In the genomic region with DNA sequence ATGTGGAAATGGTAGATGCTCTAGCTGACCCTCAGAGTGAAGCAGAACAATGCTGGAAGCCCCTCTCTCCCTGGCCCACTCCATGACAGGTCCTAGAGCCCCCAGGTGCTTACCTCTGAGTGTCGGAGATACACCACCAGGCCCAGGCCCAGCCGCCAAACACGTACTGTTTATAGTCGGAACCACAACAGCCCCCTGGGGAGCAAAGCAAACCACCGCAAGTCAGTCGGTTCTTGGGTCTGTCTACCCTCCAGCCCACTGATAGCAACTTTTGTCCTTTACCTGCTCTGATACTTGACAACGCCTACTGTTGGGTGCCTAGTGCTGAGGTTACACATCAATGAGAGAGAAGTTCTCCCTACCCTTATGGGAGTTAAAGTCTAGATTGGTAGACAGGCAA, we compare ENCODE assay signal across 29 cellular contexts. TPM values are rescaled to one million over a fixed set of nuclear protein-coding genes. Genes with fewer than 3 reads are reported as not detected.
DNase-seq lines count a peak whose midpoint lies in the region; ATAC-seq and TF ChIP-seq lines count a peak whose summit lies in the region.
"Had no signal": no experiment of that assay in that cellular context is flagged by ENCODE, and none has a peak within 500 bp of the region (broad histone marks: within the 10 kb centered on the region; RNA-seq: fewer than 3 reads in every experiment).

No MANE protein-coding gene starts in this region.

- no peaks in the 10 kb centered on the region for H3K9me3 Mint-ChIP-seq in activated naive CD8-positive, alpha-beta T cell (ENCODE audit: low read depth)
- no peaks in the 10 kb centered on the region for H3K9me3 Mint-ChIP-seq in activated naive CD8-positive, alpha-beta T cell treated with anti-CD3 and anti-CD28 coated beads for 36 hours
- H3K9me3 Mint-ChIP-seq in effector memory CD8-positive, alpha-beta T cell: no peaks in the 10 kb centered on the region
- H3K9me3 Mint-ChIP-seq: activated T-cell treated with anti-CD3 and anti-CD28 coated beads, Interleukin-2, amount 50 U/mL, for 24 hours; T-helper 2 cell treated with Interferon-gamma antibody and Interleukin-4, amounts not matched to agents 5 μg/mL and 100 μg/mL, for 36 hours had no signal

- no peak for TF ChIP-seq POLR2A in spleen (IDR thresholded peaks at IDR 0.05)

- H3K36me3 ChIP-seq in OCI-LY1 (ENCODE audit: insufficient read depth, low read length): peaks cover 15% of the 10 kb centered on the region; the same call in 1 of the 2 replicates
- H3K36me3 ChIP-seq in spleen: peaks cover 0 to 81% (median 36%) of the 10 kb centered on the region in 6 donors
- H3K36me3 ChIP-seq: BE2C, cardiac muscle cell had no signal

- H3K9ac ChIP-seq in OCI-LY1 (ENCODE audit: low read length): no peak overlapping the region
- H3K9ac ChIP-seq: GM23248, SK-N-SH had no signal

- no peak for ATAC-seq in effector memory CD8-positive, alpha-beta T cell (replicated peaks)
- ATAC-seq: gastroesophageal sphincter, left cardiac atrium had no signal

- no peak overlapping the region for H3K4me3 Mint-ChIP-seq in activated naive CD8-positive, alpha-beta T cell
- no peak overlapping the region for H3K4me3 Mint-ChIP-seq in activated naive CD8-positive, alpha-beta T cell treated with anti-CD3 and anti-CD28 coated beads for 36 hours
- H3K4me3 Mint-ChIP-seq in effector memory CD8-positive, alpha-beta T cell: no peak overlapping the region
- H3K4me3 Mint-ChIP-seq: activated T-cell treated with anti-CD3 and anti-CD28 coated beads, Interleukin-2, amount 50 U/mL, for 24 hours; T-helper 2 cell treated with Interferon-gamma antibody and Interleukin-4, amounts not matched to agents 5 μg/mL and 100 μg/mL, for 36 hours had no signal

- intact Hi-C loops in spleen (cut with DNase I; ENCODE audit: low total_unique reads): no loop called here

- no peaks in the 10 kb centered on the region for H3K9me2 ChIP-seq in OCI-LY1 (ENCODE audit: low read depth, low read length)
- H3K9me2 ChIP-seq: SK-N-SH had no signal

- peaks cover 29% of the 10 kb centered on the region for H3K4me1 ChIP-seq in OCI-LY1 (ENCODE audit: insufficient read depth, low read length, severe bottlenecking)
- peaks cover 46 to 96% (median 72%) of the 10 kb centered on the region in 6 donors for H3K4me1 ChIP-seq in spleen
- H3K4me1 ChIP-seq: BE2C, prostate gland had no signal

- H3K79me2 ChIP-seq in OCI-LY1 (ENCODE audit: insufficient read depth, low read length): no peaks in the 10 kb centered on the region

- H3K4me2 ChIP-seq in OCI-LY1 (ENCODE audit: low read length): no peak overlapping the region
- H3K4me2 ChIP-seq: SK-N-SH had no signal

- H3K4me3 ChIP-seq in OCI-LY1 (ENCODE audit: low read depth, low read length, poor library complexity, severe bottlenecking) (no peak overlapping the region), spleen (no peak overlapping the region)
- H3K4me3 ChIP-seq: cardiac muscle cell, gastroesophageal sphincter, GM23248, prostate gland, sigmoid colon, thyroid gland had no signal

- no peaks in the 10 kb centered on the region for H3F3A ChIP-seq in OCI-LY1 (ENCODE audit: insufficient read depth, low read length)

- H3K4me1 Mint-ChIP-seq in activated naive CD8-positive, alpha-beta T cell (ENCODE audit: low read depth): peaks cover 45% of the 10 kb centered on the region
- H3K4me1 Mint-ChIP-seq in activated naive CD8-positive, alpha-beta T cell treated with anti-CD3 and anti-CD28 coated beads for 36 hours: peaks cover 43% of the 10 kb centered on the region
- peaks cover 35 to 46% of the 10 kb centered on the region in 2 donors for H3K4me1 Mint-ChIP-seq in effector memory CD8-positive, alpha-beta T cell (ENCODE audit: low read depth in 2 of 2)

- H3K36me3 Mint-ChIP-seq in activated naive CD8-positive, alpha-beta T cell: peaks cover 7% of the 10 kb centered on the region
- H3K36me3 Mint-ChIP-seq in activated naive CD8-positive, alpha-beta T cell treated with anti-CD3 and anti-CD28 coated beads for 36 hours: peaks cover 21% of the 10 kb centered on the region
- peaks cover 21% of the 10 kb centered on the region for H3K36me3 Mint-ChIP-seq in effector memory CD8-positive, alpha-beta T cell (ENCODE audit: insufficient read depth)

- 65 to 90% (median 87%) methylated on average over 7 of the region's 7 CpGs for WGBS in spleen, 5 donors

- no peaks in the 10 kb centered on the region for H3K27me3 ChIP-seq in OCI-LY1 (ENCODE audit: insufficient read depth, low read length)
- H3K27me3 ChIP-seq in spleen (replicated peaks in 1 of 7): no peaks in the 10 kb centered on the region
- H3K27me3 ChIP-seq: BE2C, cardiac muscle cell, gastroesophageal sphincter, sigmoid colon, thyroid gland had no signal

- no peak overlapping the region for H2AFZ ChIP-seq in OCI-LY1 (ENCODE audit: low read length)
- H2AFZ ChIP-seq: GM23248 had no signal

- H3K9me3 ChIP-seq in OCI-LY1 (ENCODE audit: low read length) (no peaks in the 10 kb centered on the region), spleen (no peaks in the 10 kb centered on the region)
- H3K9me3 ChIP-seq: BE2C, gastroesophageal sphincter, prostate gland, sigmoid colon, SK-N-SH, thyroid gland had no signal

- peak overlapping the region; percentile 36 for H3K27ac ChIP-seq in OCI-LY1 (ENCODE audit: low read depth, low read length, poor library complexity, severe bottlenecking)
- H3K27ac ChIP-seq in spleen: peak overlapping the region in 3 of 8 donors; percentile 23 to 99 (median 99)
- H3K27ac ChIP-seq: cardiac muscle cell, GM23248, prostate gland, sigmoid colon, thyroid gland had no signal

- no peaks in the 10 kb centered on the region for H4K20me1 ChIP-seq in OCI-LY1 (ENCODE audit: insufficient read depth, low read length)

- no peaks in the 10 kb centered on the region for H3K27me3 Mint-ChIP-seq in activated naive CD8-positive, alpha-beta T cell
- H3K27me3 Mint-ChIP-seq in activated naive CD8-positive, alpha-beta T cell treated with anti-CD3 and anti-CD28 coated beads for 36 hours: no peaks in the 10 kb centered on the region
- H3K27me3 Mint-ChIP-seq in effector memory CD8-positive, alpha-beta T cell: no peaks in the 10 kb centered on the region
- H3K27me3 Mint-ChIP-seq: activated T-cell treated with anti-CD3 and anti-CD28 coated beads, Interleukin-2, amount 50 U/mL, for 24 hours had no signal

- DNase-seq in activated naive CD8-positive, alpha-beta T cell treated with anti-CD3 and anti-CD28 coated beads for 36 hours: no peak
- no peak for DNase-seq in effector memory CD8-positive, alpha-beta T cell
- DNase-seq in GM19238 (ENCODE audit: insufficient read length, low spot score): no peak
- no peak for DNase-seq in cerebellum (ENCODE audit: low spot score)
- DNase-seq in NCI-H1436 treated with DMSO at 0.1 percent for 48 hours (lab: John Stamatoyannopoulos, UW): no peak
- no peak for DNase-seq in spleen
- DNase-seq: activated CD4-positive, alpha-beta T cell treated with anti-CD3 and anti-CD28 coated beads for 4 hours; activated naive CD4-positive, alpha-beta T cell treated with anti-CD3 and anti-CD28 coated beads, Interleukin-2, amount 50 U/mL, for 16 hours; activated T-cell treated with anti-CD3 and anti-CD28 coated beads, Interleukin-2, amount 50 U/mL, for 24 hours; anterior cingulate cortex; BE2C; dermis blood vessel endothelial cell; GM23248; hippocampal formation; left cardiac atrium; NCI-H1417 treated with DMSO at 0.1 percent for 48 hours; NCI-H2107; NCI-H748 treated with DMSO at 0.1 percent for 48 hours; sigmoid colon; SK-N-SH; stimulated activated CD4-positive, alpha-beta T cell treated with anti-CD3 and anti-CD28 coated beads, Interleukin-4, amount 100 ng/mL, for 4 hours; stimulated activated naive CD4-positive, alpha-beta T cell treated with Interleukin-2 at 50 U/mL for 16 hours; thyroid gland had no signal

- H3K27ac Mint-ChIP-seq in activated naive CD8-positive, alpha-beta T cell: peak overlapping the region; percentile 61
- no peak overlapping the region for H3K27ac Mint-ChIP-seq in activated naive CD8-positive, alpha-beta T cell treated with anti-CD3 and anti-CD28 coated beads for 36 hours
- H3K27ac Mint-ChIP-seq in effector memory CD8-positive, alpha-beta T cell: peak overlapping the region; percentile 29 to 38
- H3K27ac Mint-ChIP-seq: T-helper 2 cell treated with Interferon-gamma antibody and Interleukin-4, amounts not matched to agents 5 μg/mL and 100 μg/mL, for 36 hours had no signal

- TF ChIP-seq CTCF in OCI-LY1 (IDR thresholded peaks at IDR 0.05; ENCODE audit: low read length) (no peak), spleen (IDR thresholded peaks at IDR 0.05 in 8 of 11, conservative IDR thresholded peaks at IDR 0.05 in 3 of 11) (no peak)

RNA-seq across cellular contexts. Expression of a gene that starts 8.7 kb away (rescaled TPM):
- 10 to 100 TPM; 56.2 to 65.2 TPM for total RNA-seq in activated naive CD8-positive, alpha-beta T cell treated with anti-CD3 and anti-CD28 coated beads for 36 hours
- total RNA-seq in cerebellum: 23.5 TPM
- total RNA-seq in spleen: 100 to 1,000 TPM; 133 to 259 (median 202) TPM
- 100 to 1,000 TPM in 1 of 3 donors, 10 to 100 TPM in 2; 80.8 to 119 (median 92.8) TPM for polyA plus RNA-seq in spleen

RNA-seq across cellular contexts. Expression of a gene that starts 14.0 kb away (rescaled TPM):
- total RNA-seq in activated naive CD8-positive, alpha-beta T cell treated with anti-CD3 and anti-CD28 coated beads for 36 hours: 10 to 100 TPM; 31.8 to 34.1 TPM
- 25.0 TPM for total RNA-seq in cerebellum
- total RNA-seq in spleen: 10 to 100 TPM; 14.7 to 51.2 (median 21.2) TPM
- 10 to 100 TPM; 12.2 to 12.6 (median 12.6) TPM for polyA plus RNA-seq in spleen

RNA-seq across cellular contexts. Expression of a gene that starts 34.0 kb away (rescaled TPM):
- total RNA-seq in activated naive CD8-positive, alpha-beta T cell treated with anti-CD3 and anti-CD28 coated beads for 36 hours: 10 to 100 TPM; 77.6 to 80.4 TPM
- 28.8 TPM for total RNA-seq in cerebellum
- total RNA-seq in spleen: 10 to 100 TPM; 28.4 to 51.9 (median 38.8) TPM
- polyA plus RNA-seq in spleen: 10 to 100 TPM; 31.2 to 39.7 (median 38.6) TPM

RNA-seq across cellular contexts. Expression of a gene that starts 46.2 kb away (rescaled TPM):
- total RNA-seq in activated naive CD8-positive, alpha-beta T cell treated with anti-CD3 and anti-CD28 coated beads for 36 hours: 10 to 100 TPM; 13.9 to 14.2 TPM
- 12.2 TPM for total RNA-seq in cerebellum
- 10 to 100 TPM; 11.6 to 23.6 (median 17.5) TPM for total RNA-seq in spleen
- polyA plus RNA-seq in spleen: 1 to 10 TPM; 2.9 to 5.3 (median 3.0) TPM
